1 cellular context compared by ENCODE assay signal in genomic region chr1:31036749-31037500, GRCh38.
A peak's percentile ranks its signal among the peaks of the same experiment; 100 is the strongest.
TF ChIP-seq lines count a peak whose summit lies in the region.

No MANE protein-coding gene starts in this region.

TF ChIP-seq in IMR-90, 13 proteins besides CTCF, POLR2A, EP300 and RAD21:
- TF ChIP-seq MXI1 (IDR thresholded peaks at IDR 0.05; ENCODE audit: borderline replicate concordance, low read depth, low read length) (no peak), SMC3 (IDR thresholded peaks at IDR 0.05; ENCODE audit: low read depth, low read length) (no peak), MAFK (IDR thresholded peaks at IDR 0.05; ENCODE audit: low read depth, low read length) (peak; percentile 52)
TF ChIP-seq in IMR-90: peak in this region for 1.
